ENCODE assay signal across 9 cellular contexts in genomic region chr5:151075698-151076331, GRCh38. TPM values are rescaled to one million over a fixed set of nuclear protein-coding genes. Genes with fewer than 3 reads are reported as not detected.
A peak's percentile ranks its signal among the peaks of the same experiment; 100 is the strongest.
DNase-seq lines count a peak whose midpoint lies in the region; ATAC-seq and TF ChIP-seq lines count a peak whose summit lies in the region.
"Had no signal": no experiment of that assay in that cellular context is flagged by ENCODE, and none has a peak within 500 bp of the region (broad histone marks: within the 10 kb centered on the region; RNA-seq: fewer than 3 reads in every experiment).

No MANE protein-coding gene starts in this region.

- no peaks in the 10 kb centered on the region for H3K9me3 Mint-ChIP-seq in WTC11
- peaks cover 2 to 5% of the 10 kb centered on the region in 2 donors for H3K9me3 Mint-ChIP-seq in stimulated activated naive B cell treated with anti-CD40 and anti-IgM and Interleukin-4, amounts not matched to agents 10 μg/mL and 1 μg/mL and 100 μg/mL, for 72 hours

- TF ChIP-seq CTCF in WTC11 (IDR thresholded peaks at IDR 0.05), result no peak

- CTCF ChIA-PET in WTC11 (lab: Charles Lee), result interaction anchor here (1.2 to 2.3 kb wide), 2 partner anchors 24 to 163 kb away, joined by 3 to 11 read pairs; no protein-coding TSS in a partner anchor

- peak; percentile 30 to 52 for DNase-seq in activated CD4-positive, alpha-beta T cell treated with anti-CD3 and anti-CD28 coated beads, Interleukin-2, amount 50 U/mL, for 48 hours
- DNase-seq in activated CD4-positive, alpha-beta T cell treated with anti-CD3 and anti-CD28 coated beads, Interleukin-2, amount 50 U/mL, for 1 hour, result no peak
- DNase-seq in WTC11 (ENCODE audit: low spot score), result no peak
- DNase-seq in left ventricle myocardium superior, result peak; percentile 11
- no peak for DNase-seq in stimulated activated naive B cell treated with anti-CD40 and anti-IgM and Interleukin-4, amounts not matched to agents 10 μg/mL and 1 μg/mL and 100 μg/mL, for 72 hours
- DNase-seq in medulla oblongata (ENCODE audit: extremely low spot score), result no peak
- no peak for DNase-seq in NCI-H2227 (lab: John Stamatoyannopoulos, UW; ENCODE audit: unreplicated experiment)
- DNase-seq: MV-4-11 had no signal

- H3K4me3 Mint-ChIP-seq in WTC11, result no peak overlapping the region
- H3K4me3 Mint-ChIP-seq in stimulated activated naive B cell treated with anti-CD40 and anti-IgM and Interleukin-4, amounts not matched to agents 10 μg/mL and 1 μg/mL and 100 μg/mL, for 72 hours, result peak overlapping the region; percentile 79 to 99

- peaks cover 18% of the 10 kb centered on the region for H3K4me1 Mint-ChIP-seq in WTC11
- peaks cover 67 to 88% of the 10 kb centered on the region in 2 donors for H3K4me1 Mint-ChIP-seq in stimulated activated naive B cell treated with anti-CD40 and anti-IgM and Interleukin-4, amounts not matched to agents 10 μg/mL and 1 μg/mL and 100 μg/mL, for 72 hours

- intact Hi-C loops in left ventricle myocardium superior (cut with micrococcal nuclease), result no loop called here

- ATAC-seq in WTC11 (no peak), left ventricle myocardium superior (peak; percentile 23), GM18505 (IDR thresholded peaks at IDR 0.05; ENCODE audit: unreplicated experiment) (no peak)
- no peak for ATAC-seq in stimulated activated naive B cell treated with anti-CD40 and anti-IgM and Interleukin-4, amounts not matched to agents 10 μg/mL and 1 μg/mL and 100 μg/mL, for 72 hours (replicated peaks)

- no peak for TF ChIP-seq POLR2A in GM18505 (IDR thresholded peaks at IDR 0.05; ENCODE audit: borderline replicate concordance, extremely low read depth, insufficient read depth, insufficient read length)

- POLR2A ChIA-PET in WTC11 (lab: Charles Lee), result no interaction called here

- no peaks in the 10 kb centered on the region for H3K36me3 Mint-ChIP-seq in WTC11
- peaks cover 80 to 91% of the 10 kb centered on the region in 2 donors for H3K36me3 Mint-ChIP-seq in stimulated activated naive B cell treated with anti-CD40 and anti-IgM and Interleukin-4, amounts not matched to agents 10 μg/mL and 1 μg/mL and 100 μg/mL, for 72 hours

- no peaks in the 10 kb centered on the region for H3K27me3 Mint-ChIP-seq in WTC11 (ENCODE audit: low read depth)
- H3K27me3 Mint-ChIP-seq in stimulated activated naive B cell treated with anti-CD40 and anti-IgM and Interleukin-4, amounts not matched to agents 10 μg/mL and 1 μg/mL and 100 μg/mL, for 72 hours, result no peaks in the 10 kb centered on the region

- 0 out of 2 replicates have a peak overlapping the region, but pooled peaks have one; percentile 41 for H3K27ac Mint-ChIP-seq in WTC11
- H3K27ac Mint-ChIP-seq in stimulated activated naive B cell treated with anti-CD40 and anti-IgM and Interleukin-4, amounts not matched to agents 10 μg/mL and 1 μg/mL and 100 μg/mL, for 72 hours, result peak overlapping the region; percentile 91

TF ChIP-seq in WTC11, 78 proteins besides CTCF, POLR2A, EP300 and RAD21 (continues in another document):
- TF ChIP-seq MYBL2 (CRISPR knock-in tag; IDR thresholded peaks at IDR 0.05) (no peak), ESRRA (CRISPR knock-in tag; IDR thresholded peaks at IDR 0.05; ENCODE audit: borderline replicate concordance) (no peak), ZBTB21 (CRISPR knock-in tag; IDR thresholded peaks at IDR 0.05; ENCODE audit: borderline replicate concordance) (no peak), GRHL2 (CRISPR knock-in tag; IDR thresholded peaks at IDR 0.05; ENCODE audit: insufficient replicate concordance, severe bottlenecking) (no peak), ATF6 (CRISPR knock-in tag; IDR thresholded peaks at IDR 0.05) (no peak), ZNF512 (CRISPR knock-in tag; IDR thresholded peaks at IDR 0.05; ENCODE audit: borderline replicate concordance) (no peak), CREM (CRISPR knock-in tag; IDR thresholded peaks at IDR 0.05) (no peak), FOXP4 (CRISPR knock-in tag; IDR thresholded peaks at IDR 0.05) (no peak), NR1H2 (CRISPR knock-in tag; IDR thresholded peaks at IDR 0.05) (no peak), AFF4 (CRISPR knock-in tag; IDR thresholded peaks at IDR 0.05; ENCODE audit: borderline replicate concordance) (no peak), HMGXB4 (CRISPR knock-in tag; IDR thresholded peaks at IDR 0.05) (no peak)

RNA-seq across cellular contexts. Expression of gene TNIP1, which starts 5.0 kb away (rescaled TPM):
- total RNA-seq in WTC11 (2021) (41.1 to 48.9 TPM (median 47.0 TPM) in 3 replicates), left ventricle myocardium superior (137 TPM)

RNA-seq across cellular contexts. Expression of gene GPX3, which starts 55.4 kb away (rescaled TPM):
- 24.5 to 26.9 TPM (median 26.2 TPM) in 3 replicates for total RNA-seq in WTC11 (2021)
- total RNA-seq in left ventricle myocardium superior, result 537 TPM

Comparison
In these comparisons a context has a peak if more than half of its experiments do, and no peak if none do; other contexts are left out.
1. DNase-seq: peak in activated CD4-positive, alpha-beta T cell treated with anti-CD3 and anti-CD28 coated beads, Interleukin-2, amount 50 U/mL, for 48 hours (2 of 2) and left ventricle myocardium superior (single experiment); none in activated CD4-positive, alpha-beta T cell treated with anti-CD3 and anti-CD28 coated beads, Interleukin-2, amount 50 U/mL, for 1 hour (single experiment), WTC11 (single experiment), stimulated activated naive B cell treated with anti-CD40 and anti-IgM and Interleukin-4, amounts not matched to agents 10 μg/mL and 1 μg/mL and 100 μg/mL, for 72 hours (single experiment), medulla oblongata (single experiment) and NCI-H2227 (single experiment).
2. RNA of gene GPX3, which starts 55.4 kb away (total RNA-seq): 537 TPM in left ventricle myocardium superior (single experiment); 24.5 to 26.9 TPM in WTC11; every median in the first group is over 10 times any median in the second.